In genomic region chr21:14877581-14878228, GRCh38 we compare ENCODE assay signal across 10 cellular contexts.
DNase-seq lines count a peak whose midpoint lies in the region; ATAC-seq and TF ChIP-seq lines count a peak whose summit lies in the region.
"Had no signal": no experiment of that assay in that cellular context is flagged by ENCODE, and none has a peak within 500 bp of the region (broad histone marks: within the 10 kb centered on the region; RNA-seq: fewer than 3 reads in every experiment).

No MANE protein-coding gene starts in this region.

- H3K4me3 ChIP-seq in GM12865 (ENCODE audit: low read depth, low read length) (no peak overlapping the region), mesenchymal stem cell (ENCODE audit: insufficient read depth in 1 of 2, low read depth in 1 of 2, low read length in 2 of 2) (no peak overlapping the region), neuronal stem cell (ENCODE audit: low read length in 2 of 2) (no peak overlapping the region)
- H3K4me3 ChIP-seq: SJCRH30 had no signal

- H3K4me1 ChIP-seq in mesenchymal stem cell (ENCODE audit: control insufficient read depth, insufficient read depth, low read depth, low read length) (peaks cover 12% of the 10 kb centered on the region), neuronal stem cell (ENCODE audit: control insufficient read depth in 2 of 2, insufficient read depth in 1 of 2, low read depth in 1 of 2, low read length in 2 of 2) (peaks cover 16 to 25% of the 10 kb centered on the region in 2 donors)

- H3K4ac ChIP-seq in mesenchymal stem cell (ENCODE audit: low read depth in 1 of 2, low read length in 2 of 2), result no peak overlapping the region
- H3K4ac ChIP-seq in neuronal stem cell (ENCODE audit: low read length), result no peak overlapping the region

- H4K91ac ChIP-seq in mesenchymal stem cell (ENCODE audit: low read length) (no peak overlapping the region), neuronal stem cell (ENCODE audit: low read depth, low read length, poor library complexity) (no peak overlapping the region)

- no peak overlapping the region for H4K8ac ChIP-seq in mesenchymal stem cell (ENCODE audit: low read length)
- H4K8ac ChIP-seq in neuronal stem cell (ENCODE audit: low read depth, low read length), result no peak overlapping the region

- H2BK5ac ChIP-seq in mesenchymal stem cell (ENCODE audit: low read depth, low read length, poor library complexity, severe bottlenecking) (no peak overlapping the region), neuronal stem cell (ENCODE audit: low read length) (no peak overlapping the region)

- H3K27ac ChIP-seq in mesenchymal stem cell (ENCODE audit: low read length, poor library complexity, severe bottlenecking), result peak overlapping the region; percentile 66
- H3K27ac ChIP-seq in neuronal stem cell (replicated peaks; ENCODE audit: low read length), result no peak overlapping the region
- H3K27ac ChIP-seq: SJCRH30 had no signal

- no peaks in the 10 kb centered on the region for H3K9me3 ChIP-seq in mesenchymal stem cell (ENCODE audit: control insufficient read depth, low read length)
- H3K9me3 ChIP-seq in neuronal stem cell (replicated peaks in 1 of 2; ENCODE audit: control insufficient read depth in 2 of 2, insufficient read depth in 1 of 2, low read depth in 1 of 2, low read length in 2 of 2), result peaks cover 0 to 4% of the 10 kb centered on the region in 2 donors

- peaks cover 69% of the 10 kb centered on the region for H3K4me1 Mint-ChIP-seq in activated B cell treated with CpG ODN at 0.5 μM for 24 hours
- H3K4me1 Mint-ChIP-seq: activated naive CD4-positive, alpha-beta T cell treated with anti-CD3 and anti-CD28 coated beads, Interleukin-2, amount 50 U/mL, for 24 hours had no signal

- H3K4me2 ChIP-seq in mesenchymal stem cell (ENCODE audit: low read length, poor library complexity, severe bottlenecking) (peak overlapping the region; percentile 4), neuronal stem cell (ENCODE audit: insufficient read depth, low read length, poor library complexity, severe bottlenecking) (no peak overlapping the region)

- POLR2A ChIA-PET in activated B cell treated with CpG ODN at 0.5 μM for 24 hours (lab: Charles Lee), result interaction anchor here (0.6 to 1.7 kb wide), 2 partner anchors 188 to 510 kb away, joined by 7 to 8 read pairs; no protein-coding TSS in a partner anchor

- H2AK5ac ChIP-seq in mesenchymal stem cell (ENCODE audit: low read length, severe bottlenecking) (no peak overlapping the region), neuronal stem cell (ENCODE audit: low read depth, low read length) (no peak overlapping the region)

- no peak overlapping the region for H2AFZ ChIP-seq in mesenchymal stem cell (ENCODE audit: low read depth, low read length)
- H2AFZ ChIP-seq in neuronal stem cell (ENCODE audit: low read length), result no peak overlapping the region

- H3K27me3 ChIP-seq in mesenchymal stem cell (ENCODE audit: control insufficient read depth in 1 of 2, insufficient read depth in 1 of 2, low read length in 2 of 2) (no peaks in the 10 kb centered on the region), neuronal stem cell (ENCODE audit: control insufficient read depth in 3 of 3, insufficient read depth in 3 of 3, low read depth in 1 of 3, low read length in 3 of 3) (peaks cover 0 to 16% (median 0%) of the 10 kb centered on the region in 3 experiments)
- H3K27me3 ChIP-seq: SJCRH30 had no signal

- H2BK12ac ChIP-seq in mesenchymal stem cell (ENCODE audit: low read length in 2 of 2) (no peak overlapping the region), neuronal stem cell (ENCODE audit: low read length) (no peak overlapping the region)

- H3K14ac ChIP-seq in mesenchymal stem cell (ENCODE audit: low read length in 2 of 2) (no peak overlapping the region), neuronal stem cell (ENCODE audit: low read length) (no peak overlapping the region)

- no peaks in the 10 kb centered on the region for H3K36me3 Mint-ChIP-seq in activated B cell treated with CpG ODN at 0.5 μM for 24 hours (ENCODE audit: low read depth)
- H3K36me3 Mint-ChIP-seq: activated naive CD4-positive, alpha-beta T cell treated with anti-CD3 and anti-CD28 coated beads, Interleukin-2, amount 50 U/mL, for 24 hours had no signal

- H3K4me3 Mint-ChIP-seq in activated B cell treated with CpG ODN at 0.5 μM for 24 hours, result no peak overlapping the region
- H3K4me3 Mint-ChIP-seq: activated naive CD4-positive, alpha-beta T cell treated with anti-CD3 and anti-CD28 coated beads, Interleukin-2, amount 50 U/mL, for 24 hours had no signal

- CTCF ChIA-PET in activated B cell treated with CpG ODN at 0.5 μM for 24 hours (lab: Charles Lee), result interaction anchor here (1.1 kb wide), 1 partner anchor 13 kb away, joined by 3 read pairs; no protein-coding TSS in a partner anchor

- ATAC-seq in HG02798 (IDR thresholded peaks at IDR 0.05; ENCODE audit: poor library complexity, unreplicated experiment), result peak; percentile 44
- ATAC-seq in activated B cell treated with CpG ODN at 0.5 μM for 24 hours (ENCODE audit: low read depth), result peak; percentile 80

- intact Hi-C loops in activated B cell treated with CpG ODN at 0.5 μM for 24 hours (cut with micrococcal nuclease), result loop anchor here (5.0 to 10.0 kb wide), 5 partner anchors 247 to 855 kb away; partner anchors contain the start of gene HSPA13

- 13% methylated on average over 2 of the region's 2 CpGs for WGBS in mesenchymal stem cell
- no CpG with 5 or more reads among the region's 2 CpGs for WGBS in neuronal stem cell (ENCODE audit: extremely low coverage in 2 of 2, insufficient read length in 2 of 2, insufficient replicate concordance in 1 of 2), 2 donors

- no peak overlapping the region for H3K18ac ChIP-seq in mesenchymal stem cell (ENCODE audit: low read depth in 1 of 2, low read length in 2 of 2)
- H3K18ac ChIP-seq in neuronal stem cell (ENCODE audit: low read length), result no peak overlapping the region

- no peaks in the 10 kb centered on the region for H3K27me3 Mint-ChIP-seq in activated B cell treated with CpG ODN at 0.5 μM for 24 hours
- H3K27me3 Mint-ChIP-seq: activated naive CD4-positive, alpha-beta T cell treated with anti-CD3 and anti-CD28 coated beads, Interleukin-2, amount 50 U/mL, for 24 hours had no signal

- H3K27ac Mint-ChIP-seq in activated B cell treated with CpG ODN at 0.5 μM for 24 hours, result no peak overlapping the region
- H3K27ac Mint-ChIP-seq: activated naive CD4-positive, alpha-beta T cell treated with anti-CD3 and anti-CD28 coated beads, Interleukin-2, amount 50 U/mL, for 24 hours had no signal

- H3K36me3 ChIP-seq in mesenchymal stem cell (ENCODE audit: control insufficient read depth in 1 of 2, insufficient read depth in 2 of 2, low read depth in 1 of 2, low read length in 2 of 2), result no peaks in the 10 kb centered on the region
- no peaks in the 10 kb centered on the region for H3K36me3 ChIP-seq in neuronal stem cell (replicated peaks in 1 of 2; ENCODE audit: control insufficient read depth in 2 of 2, insufficient read depth in 2 of 2, low read length in 2 of 2)
- H3K36me3 ChIP-seq: SJCRH30 had no signal

- H3K79me1 ChIP-seq in mesenchymal stem cell (replicated peaks; ENCODE audit: low read length, poor library complexity, severe bottlenecking), result peaks cover 2% of the 10 kb centered on the region
- no peaks in the 10 kb centered on the region for H3K79me1 ChIP-seq in neuronal stem cell (ENCODE audit: low read depth, low read length)

- no peaks in the 10 kb centered on the region for H3K9me3 Mint-ChIP-seq in activated B cell treated with CpG ODN at 0.5 μM for 24 hours
- H3K9me3 Mint-ChIP-seq: activated naive CD4-positive, alpha-beta T cell treated with anti-CD3 and anti-CD28 coated beads, Interleukin-2, amount 50 U/mL, for 24 hours had no signal

- TF ChIP-seq CTCF in GM12865 (IDR thresholded peaks at IDR 0.05; ENCODE audit: insufficient read depth, low read depth, low read length, missing control alignments), result no peak
- no peak for TF ChIP-seq CTCF in activated B cell treated with CpG ODN at 0.5 μM for 24 hours (IDR thresholded peaks at IDR 0.05)

- no peak overlapping the region for H2BK15ac ChIP-seq in mesenchymal stem cell (ENCODE audit: low read depth, poor library complexity, severe bottlenecking)
- no peak overlapping the region for H2BK15ac ChIP-seq in neuronal stem cell (ENCODE audit: low read length)

- H2BK120ac ChIP-seq in mesenchymal stem cell (ENCODE audit: low read depth, low read length), result no peak overlapping the region
- H2BK120ac ChIP-seq in neuronal stem cell (ENCODE audit: low read depth, low read length), result no peak overlapping the region

- no peak overlapping the region for H3K9ac ChIP-seq in mesenchymal stem cell (ENCODE audit: low read length)
- H3K9ac ChIP-seq in neuronal stem cell (ENCODE audit: low read depth, low read length, poor library complexity), result no peak overlapping the region

- DNase-seq in GM12865 (ENCODE audit: low read depth) (peak; percentile 39), activated B cell treated with CpG ODN at 0.5 μM for 24 hours (no peak), mesenchymal stem cell (no peak), neuronal stem cell (ENCODE audit: low spot score) (no peak), middle frontal gyrus (ENCODE audit: extremely low spot score, low spot score) (no peak)
- no peak for DNase-seq in stimulated activated naive CD4-positive, alpha-beta T cell (lab: John Stamatoyannopoulos, UW)
- no peak for DNase-seq in stimulated activated CD8-positive, alpha-beta memory T cell treated with anti-CD3 and anti-CD28 coated beads, Interleukin-4, amount 100 ng/mL, for 48 hours

- H3K23ac ChIP-seq in mesenchymal stem cell (ENCODE audit: low read length in 2 of 2) (no peak overlapping the region), neuronal stem cell (ENCODE audit: low read depth, low read length, poor library complexity) (no peak overlapping the region)
